ENCODE assay signal across 21 cellular contexts in genomic region chr10:83820033-83820432, GRCh38.
"Had no signal": no experiment of that assay in that cellular context is flagged by ENCODE, and none has a peak within 500 bp of the region (broad histone marks: within the 10 kb centered on the region; RNA-seq: fewer than 3 reads in every experiment).

No MANE protein-coding gene starts in this region.

- H3K36me3 Mint-ChIP-seq: activated CD4-positive, alpha-beta memory T cell treated with anti-CD3 and anti-CD28 coated beads for 36 hours; activated naive CD8-positive, alpha-beta T cell treated with anti-CD3 and anti-CD28 coated beads for 36 hours; brain; naive thymus-derived CD8-positive, alpha-beta T cell; T-cell had no signal

- H3K36me3 ChIP-seq: pancreas, sigmoid colon, thyroid gland had no signal

- DNase-seq: activated B cell treated with CpG ODN at 0.5 μM for 24 hours; activated CD4-positive, alpha-beta memory T cell treated with anti-CD3 and anti-CD28 coated beads for 36 hours; activated CD4-positive, alpha-beta T cell treated with anti-CD3 and anti-CD28 coated beads for 4 hours; activated naive CD4-positive, alpha-beta T cell; activated naive CD8-positive, alpha-beta T cell treated with anti-CD3 and anti-CD28 coated beads for 36 hours; activated T-cell treated with anti-CD3 and anti-CD28 coated beads for 4 hours; amygdala; mesenchymal stem cell; naive thymus-derived CD8-positive, alpha-beta T cell; pancreas; sigmoid colon; stimulated activated CD4-positive, alpha-beta T cell treated with anti-CD3 and anti-CD28 coated beads, Interleukin-1b, Interleukin-23, amount 100 ng/mL, for 48 hours; stimulated activated CD8-positive, alpha-beta memory T cell treated with anti-CD3 and anti-CD28 coated beads, Interleukin-4, amount 100 ng/mL, for 48 hours; stimulated activated naive CD4-positive, alpha-beta T cell; T-cell; thyroid gland had no signal

- H3K27me3 ChIP-seq: pancreas, sigmoid colon, thyroid gland had no signal

- H3K27me3 Mint-ChIP-seq: activated B cell treated with CpG ODN at 0.5 μM for 24 hours; activated CD4-positive, alpha-beta memory T cell treated with anti-CD3 and anti-CD28 coated beads for 36 hours; activated naive CD8-positive, alpha-beta T cell treated with anti-CD3 and anti-CD28 coated beads for 36 hours; T-cell had no signal

- ATAC-seq: esophagus mucosa; left lobe of liver; naive thymus-derived CD8-positive, alpha-beta T cell; SK-N-SH treated with all-trans-retinoic acid at 6 μM for 48 hours; T-cell had no signal

- H3K9me3 Mint-ChIP-seq: activated B cell treated with CpG ODN at 0.5 μM for 24 hours; activated CD4-positive, alpha-beta memory T cell treated with anti-CD3 and anti-CD28 coated beads for 36 hours; activated naive CD8-positive, alpha-beta T cell treated with anti-CD3 and anti-CD28 coated beads for 36 hours; T-cell had no signal

- H3K27ac ChIP-seq: coronary artery, pancreas, sigmoid colon, thyroid gland had no signal

- H3K9me3 ChIP-seq: pancreas, sigmoid colon, thyroid gland had no signal

- H3K4me1 ChIP-seq: pancreas, sigmoid colon, thyroid gland had no signal

- H3K4me3 ChIP-seq: coronary artery, pancreas, sigmoid colon, thyroid gland had no signal

- H3K27ac Mint-ChIP-seq: activated B cell treated with CpG ODN at 0.5 μM for 24 hours; activated CD4-positive, alpha-beta memory T cell treated with anti-CD3 and anti-CD28 coated beads for 36 hours; activated naive CD8-positive, alpha-beta T cell treated with anti-CD3 and anti-CD28 coated beads for 36 hours; brain; naive thymus-derived CD8-positive, alpha-beta T cell; T-cell had no signal

- H3K4me3 Mint-ChIP-seq: activated B cell treated with CpG ODN at 0.5 μM for 24 hours; activated CD4-positive, alpha-beta memory T cell treated with anti-CD3 and anti-CD28 coated beads for 36 hours; activated naive CD8-positive, alpha-beta T cell treated with anti-CD3 and anti-CD28 coated beads for 36 hours; brain; naive thymus-derived CD8-positive, alpha-beta T cell; T-cell had no signal

- H3K4me1 Mint-ChIP-seq: activated B cell treated with CpG ODN at 0.5 μM for 24 hours; activated naive CD8-positive, alpha-beta T cell treated with anti-CD3 and anti-CD28 coated beads for 36 hours; brain; naive thymus-derived CD8-positive, alpha-beta T cell; T-cell had no signal
